In the genomic region with DNA sequence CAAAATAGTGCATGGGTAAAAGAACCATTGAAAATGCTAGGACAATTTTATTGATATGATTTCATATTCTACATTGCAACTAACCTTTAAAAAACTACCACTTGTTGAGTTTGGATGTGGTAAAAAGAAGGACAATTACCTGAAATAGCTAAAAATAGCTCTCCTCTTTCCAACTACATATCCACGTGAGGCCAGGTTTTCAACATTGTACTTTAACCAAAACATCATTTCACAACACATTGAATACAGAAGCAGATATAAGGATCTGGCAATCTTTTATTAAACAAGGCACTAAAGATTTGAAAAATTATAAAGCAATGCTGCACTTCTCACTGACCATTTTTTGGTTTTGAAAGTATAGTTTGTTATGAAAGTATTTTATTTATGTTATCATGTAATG, we compare ENCODE assay signal across 7 cellular contexts.
"Had no signal": no experiment of that assay in that cellular context is flagged by ENCODE, and none has a peak within 500 bp of the region (broad histone marks: within the 10 kb centered on the region; RNA-seq: fewer than 3 reads in every experiment).

No MANE protein-coding gene starts in this region.

- H3K27ac ChIP-seq: HL-60, KMS-11 had no signal

- H3K4me3 ChIP-seq: K562 had no signal

- DNase-seq: IMR-90, KBM-7, KG1 had no signal

- FAIRE-seq: HTR-8/SVneo, K562 had no signal

- H3K4me2 ChIP-seq: KMS-11 had no signal

- ATAC-seq: K562 had no signal

- H3K9ac ChIP-seq: KMS-11 had no signal
